24 cellular contexts compared by ENCODE assay signal in the genomic region with DNA sequence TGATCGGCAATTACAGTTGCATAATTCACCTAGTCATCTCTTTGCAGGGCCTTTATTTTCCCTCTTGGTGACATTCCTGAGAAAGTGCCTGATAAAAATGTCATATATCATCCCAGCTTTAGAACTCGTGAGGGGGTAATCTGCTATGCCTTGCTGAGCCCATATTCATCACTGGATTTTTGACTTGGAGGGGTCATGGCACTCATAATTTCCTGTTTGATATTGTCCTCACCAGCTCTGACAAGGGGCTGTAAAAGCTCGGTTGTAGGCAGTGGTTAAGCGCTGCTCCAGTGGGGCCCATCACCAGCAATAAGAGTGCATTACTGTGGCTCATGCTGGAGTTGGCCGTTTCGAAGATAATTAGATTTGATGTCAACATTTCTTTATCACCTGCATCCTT.
"Had no signal": no experiment of that assay in that cellular context is flagged by ENCODE, and none has a peak within 500 bp of the region (broad histone marks: within the 10 kb centered on the region; RNA-seq: fewer than 3 reads in every experiment).

No MANE protein-coding gene starts in this region.

- DNase-seq: activated CD4-positive, alpha-beta memory T cell treated with anti-CD3 and anti-CD28 coated beads for 36 hours; activated CD4-positive, alpha-beta T cell treated with anti-CD3 and anti-CD28 coated beads for 48 hours; activated naive CD4-positive, alpha-beta T cell; activated T-cell treated with anti-CD3 and anti-CD28 coated beads, Interleukin-2, amount 50 U/mL, for 48 hours; central memory CD4-positive, alpha-beta T cell; foreskin fibroblast; heart left ventricle; hypothalamus; immature natural killer cell; kidney; left colon; midbrain; naive thymus-derived CD4-positive, alpha-beta T cell; nucleus accumbens; pancreas; psoas muscle; stimulated activated CD4-positive, alpha-beta T cell treated with anti-CD3 and anti-CD28 coated beads, Interleukin-1b, Interleukin-23, amount 100 ng/mL, for 48 hours; stimulated activated CD4-positive, alpha-beta T cell treated with anti-CD3 and anti-CD28 coated beads, Interleukin-4, amount 100 ng/mL, for 4 hours; stimulated activated CD8-positive, alpha-beta memory T cell treated with anti-CD3 and anti-CD28 coated beads, Interleukin-4, amount 100 ng/mL, for 48 hours; stimulated activated naive CD8-positive, alpha-beta T cell treated with anti-CD3 and anti-CD28 coated beads, Interleukin-15, amount 100 ng/mL, for 72 hours; substantia nigra; T1000; upper lobe of left lung; WERI-Rb-1 had no signal
